ENCODE assay signal across 21 cellular contexts in the genomic region with DNA sequence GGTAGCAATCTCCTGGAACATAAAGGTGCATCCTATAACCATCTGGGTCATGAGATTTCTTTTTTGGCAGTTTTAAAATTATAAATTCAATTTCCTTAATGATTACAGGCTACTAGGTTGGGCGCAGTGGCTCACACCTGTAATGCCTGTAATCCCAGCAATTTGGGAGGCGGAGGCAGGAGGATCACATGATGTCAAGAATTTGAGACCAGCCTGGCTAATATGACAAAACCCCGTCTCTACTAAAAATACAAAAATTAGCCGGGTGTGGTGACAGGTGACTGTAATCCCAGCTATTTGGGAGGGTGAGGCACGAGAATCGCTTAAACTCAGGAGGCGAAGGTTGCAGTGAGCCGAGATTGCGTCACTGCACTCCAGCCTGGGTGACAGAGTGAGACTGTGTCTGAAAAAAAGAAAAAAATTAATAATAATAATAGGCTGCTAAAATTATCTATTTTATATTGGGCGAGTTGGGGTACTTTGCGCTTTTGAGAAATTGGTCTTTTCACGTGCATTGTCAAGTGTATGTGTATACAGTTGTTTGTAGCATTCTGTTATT. TPM values are rescaled to one million over a fixed set of nuclear protein-coding genes. Genes with fewer than 3 reads are reported as not detected.
DNase-seq lines count a peak whose midpoint lies in the region; ATAC-seq, FAIRE-seq and TF ChIP-seq lines count a peak whose summit lies in the region.
"Had no signal": no experiment of that assay in that cellular context is flagged by ENCODE, and none has a peak within 500 bp of the region (broad histone marks: within the 10 kb centered on the region; RNA-seq: fewer than 3 reads in every experiment).

No MANE protein-coding gene starts in this region.

- H2BK20ac ChIP-seq in H1 (ENCODE audit: low read length) = no peak overlapping the region

- H2AK5ac ChIP-seq in H1 (ENCODE audit: low read depth, low read length) = no peak overlapping the region

- no peak overlapping the region for H4K91ac ChIP-seq in H1 (replicated peaks; ENCODE audit: insufficient read length, low read length)

- WGBS in H1 (ENCODE audit: extremely low coverage in 1 of 2, insufficient coverage in 1 of 2, insufficient read length in 1 of 2, insufficient replicate concordance in 2 of 2, low coverage in 1 of 2, low lambda C conversion rate in 2 of 2, missing lambda C conversion rate in 1 of 2), 2 experiments = 91% methylated on average over 12 of the region's 12 CpGs; no CpG with 5 or more reads in 1 of the 2 experiments
- 77 to 81% methylated on average over 12 of the region's 12 CpGs for WGBS in lung, 2 donors
- WGBS in tibial nerve, 2 donors = 85 to 87% methylated on average over 12 of the region's 12 CpGs

- H3K79me2 ChIP-seq in H1 (ENCODE audit: control insufficient read depth in 1 of 2, insufficient read depth in 2 of 2, low read length in 2 of 2) = no peaks in the 10 kb centered on the region

- H2BK5ac ChIP-seq in H1 (ENCODE audit: low read depth, low read length) = no peak overlapping the region

- H4K8ac ChIP-seq in H1 (ENCODE audit: extremely low read depth, insufficient read depth, low read length) = no peak overlapping the region

- no peak overlapping the region for H2BK12ac ChIP-seq in H1 (ENCODE audit: low read depth, low read length)

- POLR2A ChIA-PET in H1 (lab: Charles Lee; ENCODE audit: partially characterized antibody) = interaction anchor here (0.6 to 1.5 kb wide), 2 partner anchors 13 to 985 kb away, joined by 5 read pairs; no protein-coding TSS in a partner anchor

- H3K14ac ChIP-seq in H1 (ENCODE audit: insufficient read length) = no peak overlapping the region

- TF ChIP-seq EP300 in H1 (IDR thresholded peaks at IDR 0.05; ENCODE audit: borderline replicate concordance in 1 of 2, low read depth in 2 of 2, low read length in 2 of 2) = no peak
- no peak for TF ChIP-seq EP300 in tibial nerve (IDR thresholded peaks at IDR 0.05)

- no peak for FAIRE-seq in H1 (lab: Jason Lieb, UNC)
- FAIRE-seq: D721Med, GM18507, H54 had no signal

- H3K4ac ChIP-seq in H1 (replicated peaks; ENCODE audit: insufficient read length, low read depth, low read length) = no peak overlapping the region

- peak; percentile 23 for DNase-seq in activated CD8-positive, alpha-beta memory T cell treated with anti-CD3 and anti-CD28 coated beads, Interleukin-2, amount 50 U/mL, for 48 hours
- no peak for DNase-seq in activated CD8-positive, alpha-beta memory T cell treated with anti-CD3 and anti-CD28 coated beads, Interleukin-2, amount 10 ng/mL, durations not matched to agents 7 days and 5 days
- DNase-seq in H1 (ENCODE audit: low read depth in 1 of 2, low spot score in 2 of 2) = no peak
- peak; percentile 15 for DNase-seq in lung (ENCODE audit: low spot score)
- DNase-seq in foreskin fibroblast = no peak
- no peak for DNase-seq in tibial nerve (ENCODE audit: low spot score in 2 of 2)
- no peak for DNase-seq in RKO (ENCODE audit: low spot score)
- DNase-seq: 8988T, DMS53, Karpas-422, NCI-H1092 treated with DMSO at 0.1 percent for 48 hours, NCI-H1436 treated with DMSO at 0.1 percent for 48 hours, NCI-H187 treated with DMSO at 0.1 percent for 48 hours, NCI-H526 treated with DMSO at 0.1 percent for 48 hours, SHP77 had no signal

- H3K23ac ChIP-seq in H1 (ENCODE audit: insufficient read length) = no peak overlapping the region

- H3K27me3 ChIP-seq in H1 (replicated peaks in 1 of 4; ENCODE audit: control insufficient read depth in 3 of 4, extremely low read depth in 1 of 4, insufficient read depth in 3 of 4, low read length in 3 of 4) (no peaks in the 10 kb centered on the region), lung (ENCODE audit: control insufficient read depth, insufficient read depth) (no peaks in the 10 kb centered on the region), tibial nerve (no peaks in the 10 kb centered on the region)

- H3K4me1 Mint-ChIP-seq in activated CD8-positive, alpha-beta memory T cell treated with anti-CD3 and anti-CD28 coated beads, Interleukin-2, amount 10 ng/mL, durations not matched to agents 7 days and 5 days = peaks cover 28% of the 10 kb centered on the region

- no peak overlapping the region for H3K9ac ChIP-seq in H1 (replicated peaks in 1 of 4; ENCODE audit: extremely low read depth in 1 of 4, low read depth in 3 of 4, low read length in 3 of 4)

- peaks cover 2% of the 10 kb centered on the region for H3K36me3 Mint-ChIP-seq in activated CD8-positive, alpha-beta memory T cell treated with anti-CD3 and anti-CD28 coated beads, Interleukin-2, amount 10 ng/mL, durations not matched to agents 7 days and 5 days

- H3K9me3 Mint-ChIP-seq in activated CD8-positive, alpha-beta memory T cell treated with anti-CD3 and anti-CD28 coated beads, Interleukin-2, amount 10 ng/mL, durations not matched to agents 7 days and 5 days (ENCODE audit: low read depth) = no peaks in the 10 kb centered on the region
- H3K9me3 Mint-ChIP-seq: IgD-negative memory B cell had no signal

- H4K20me1 ChIP-seq in H1 (replicated peaks in 1 of 2; ENCODE audit: control insufficient read depth in 1 of 2, insufficient read depth in 2 of 2, low read length in 2 of 2) = no peaks in the 10 kb centered on the region

- H3K27me3 Mint-ChIP-seq in activated CD8-positive, alpha-beta memory T cell treated with anti-CD3 and anti-CD28 coated beads, Interleukin-2, amount 10 ng/mL, durations not matched to agents 7 days and 5 days = no peaks in the 10 kb centered on the region
- H3K27me3 Mint-ChIP-seq: IgD-negative memory B cell had no signal

- H2AFZ ChIP-seq in H1 (ENCODE audit: low read length) = no peak overlapping the region

- H3K27ac Mint-ChIP-seq in activated CD8-positive, alpha-beta memory T cell treated with anti-CD3 and anti-CD28 coated beads, Interleukin-2, amount 10 ng/mL, durations not matched to agents 7 days and 5 days = no peak overlapping the region

- TF ChIP-seq RAD21 in H1 (IDR thresholded peaks at IDR 0.05 in 1 of 2, conservative IDR thresholded peaks at IDR 0.05 in 1 of 2; ENCODE audit: low read depth in 2 of 2, low read length in 2 of 2) = no peak

- no peak overlapping the region for H3K56ac ChIP-seq in H1 (replicated peaks; ENCODE audit: insufficient read length, low read depth, low read length)

- H3K9me3 ChIP-seq in H1 (ENCODE audit: insufficient read depth in 2 of 2, low read depth in 1 of 2, low read length in 1 of 2) (no peaks in the 10 kb centered on the region), lung (ENCODE audit: control insufficient read depth in 2 of 2, insufficient read depth in 1 of 2, low read length in 1 of 2) (no peaks in the 10 kb centered on the region), tibial nerve (no peaks in the 10 kb centered on the region)

- no peak overlapping the region for H4K5ac ChIP-seq in H1 (ENCODE audit: insufficient read length, low read depth, low read length)

- H3K4me3 Mint-ChIP-seq in activated CD8-positive, alpha-beta memory T cell treated with anti-CD3 and anti-CD28 coated beads, Interleukin-2, amount 10 ng/mL, durations not matched to agents 7 days and 5 days = no peak overlapping the region

- H3K36me3 ChIP-seq in H1 (ENCODE audit: control insufficient read depth in 2 of 4, insufficient read depth in 4 of 4, low read length in 3 of 4) (no peaks in the 10 kb centered on the region), lung (ENCODE audit: control insufficient read depth in 2 of 2, insufficient read depth in 2 of 2, low read length in 2 of 2) (no peaks in the 10 kb centered on the region), tibial nerve (no peaks in the 10 kb centered on the region)

- TF ChIP-seq CTCF in H1 (IDR thresholded peaks at IDR 0.05; ENCODE audit: control extremely low read depth in 1 of 3, insufficient read depth in 1 of 3, low read depth in 1 of 3, low read length in 3 of 3) (no peak), lung (IDR thresholded peaks at IDR 0.05; ENCODE audit: control extremely low read depth, extremely low read depth) (no peak), foreskin fibroblast (IDR thresholded peaks at IDR 0.05; ENCODE audit: low read depth, low read length) (no peak), tibial nerve (IDR thresholded peaks at IDR 0.05) (no peak)

- H3K23me2 ChIP-seq in H1 (ENCODE audit: low read depth, low read length) = no peaks in the 10 kb centered on the region

- no peak overlapping the region for H3K4me3 ChIP-seq in H1 (ENCODE audit: extremely low read depth in 1 of 4, insufficient read depth in 2 of 4, low read depth in 3 of 4, low read length in 4 of 4)
- no peak overlapping the region for H3K4me3 ChIP-seq in lung
- H3K4me3 ChIP-seq in foreskin fibroblast (ENCODE audit: low read depth in 1 of 2, low read length in 2 of 2) = no peak overlapping the region
- no peak overlapping the region for H3K4me3 ChIP-seq in tibial nerve

- CTCF ChIA-PET in activated CD8-positive, alpha-beta memory T cell treated with anti-CD3 and anti-CD28 coated beads, Interleukin-2, amount 10 ng/mL, durations not matched to agents 7 days and 5 days (lab: Charles Lee) = interaction anchor here (1.0 to 1.1 kb wide), 2 partner anchors 7 to 8 kb away, joined by 3 to 4 read pairs; no protein-coding TSS in a partner anchor
- CTCF ChIA-PET in H1 (lab: Charles Lee; ENCODE audit: partially characterized antibody) = interaction anchor here (0.7 to 1.7 kb wide), 5 partner anchors 8 to 1905 kb away, joined by 3 to 5 read pairs (median 4); no protein-coding TSS in a partner anchor

- ATAC-seq in activated CD8-positive, alpha-beta memory T cell treated with anti-CD3 and anti-CD28 coated beads, Interleukin-2, amount 10 ng/mL, durations not matched to agents 7 days and 5 days = no peak
- no peak for ATAC-seq in lung (ENCODE audit: insufficient read depth, low FRiP score)
- ATAC-seq in HG03135 (IDR thresholded peaks at IDR 0.05; ENCODE audit: unreplicated experiment) = no peak

- H3K4me1 ChIP-seq in H1 (replicated peaks in 1 of 4; ENCODE audit: control insufficient read depth in 3 of 4, insufficient read depth in 4 of 4, low read length in 3 of 4) = no peaks in the 10 kb centered on the region
- H3K4me1 ChIP-seq in lung (ENCODE audit: control insufficient read depth in 2 of 2, insufficient read depth in 2 of 2, low read length in 2 of 2) = no peaks in the 10 kb centered on the region
- H3K4me1 ChIP-seq in tibial nerve = peaks cover 0 to 13% (median 0%) of the 10 kb centered on the region in 4 donors

- no peak overlapping the region for H2BK120ac ChIP-seq in H1 (replicated peaks; ENCODE audit: low read depth, low read length)

- TF ChIP-seq POLR2A in H1 (IDR thresholded peaks at IDR 0.05; ENCODE audit: control extremely low read depth in 1 of 2, low read depth in 2 of 2, low read length in 2 of 2) = no peak
- no peak for TF ChIP-seq POLR2A in tibial nerve (IDR thresholded peaks at IDR 0.05)

- H3K27ac ChIP-seq in H1 (ENCODE audit: low read depth, low read length) = no peak overlapping the region
- no peak overlapping the region for H3K27ac ChIP-seq in lung (ENCODE audit: low read depth in 1 of 2, low read length in 1 of 2)
- no peak overlapping the region for H3K27ac ChIP-seq in tibial nerve
- H3K27ac ChIP-seq: RWPE1 had no signal

- H2BK15ac ChIP-seq in H1 (ENCODE audit: low read length) = no peak overlapping the region

- H3K79me1 ChIP-seq in H1 (ENCODE audit: low read depth, low read length) = no peaks in the 10 kb centered on the region

- no peak overlapping the region for H3K18ac ChIP-seq in H1 (ENCODE audit: extremely low read depth, low read length)

- H3K4me2 ChIP-seq in H1 (ENCODE audit: insufficient read depth in 1 of 2, low read depth in 2 of 2, low read length in 2 of 2) = no peak overlapping the region

RNA-seq across cellular contexts. Expression of a gene that starts 17.2 kb away (rescaled TPM):
- total RNA-seq in activated CD8-positive, alpha-beta memory T cell treated with anti-CD3 and anti-CD28 coated beads, Interleukin-2, amount 10 ng/mL, durations not matched to agents 7 days and 5 days = 100 to 1,000 TPM; 171 to 190 TPM
- 56.7 and 56.9 TPM in 2 replicates for total RNA-seq in H1 (2021; fragmentation: NEBNext Ultra II Directional; extraction: Animal tissue kit (Norgen Biotek cat#: 25700))
- polyA plus RNA-seq in H1 (2011; rRNA removed) (17.2 and 20.8 TPM in 2 replicates), lung (10 to 100 TPM; 25.4 to 46.9 TPM)
- 21.3 TPM for polyA plus RNA-seq in H1 (2011; cell fraction: cytosol; rRNA removed)
- 18.2 TPM for polyA plus RNA-seq in H1 (2011; cell fraction: nucleus; rRNA removed)
- 24.0 to 30.3 TPM (median 25.4 TPM) in 4 replicates for polyA plus RNA-seq in H1 (2012, experiment 1 of 2)
- polyA plus RNA-seq in H1 (2012, experiment 2 of 2) = 13.2 TPM
- polyA plus RNA-seq in H1 (2013, experiment 1 of 2) = 31.5 TPM
- polyA plus RNA-seq in H1 (2013, experiment 2 of 2) = 32.3 TPM
- polyA minus RNA-seq in H1 (2011; rRNA and poly(A)+ RNA removed) = 17.7 and 21.3 TPM in 2 replicates
- 14.9 TPM for polyA minus RNA-seq in H1 (2011; cell fraction: cytosol; rRNA and poly(A)+ RNA removed)
- polyA minus RNA-seq in H1 (2011; cell fraction: nucleus; rRNA and poly(A)+ RNA removed) = 22.1 TPM
- total RNA-seq in lung (10 to 100 TPM; 46.2 to 58.9 TPM), tibial nerve (10 to 100 TPM; 34.7 to 42.0 (median 35.7) TPM)

RNA-seq across cellular contexts. Expression of a gene that starts 23.1 kb away (rescaled TPM):
- 10 to 100 TPM; 78.7 to 82.8 TPM for total RNA-seq in activated CD8-positive, alpha-beta memory T cell treated with anti-CD3 and anti-CD28 coated beads, Interleukin-2, amount 10 ng/mL, durations not matched to agents 7 days and 5 days
- total RNA-seq in H1 (2021; fragmentation: NEBNext Ultra II Directional; extraction: Animal tissue kit (Norgen Biotek cat#: 25700)) = 44.5 and 45.5 TPM in 2 replicates
- 7.4 and 8.3 TPM in 2 replicates for polyA plus RNA-seq in H1 (2011; rRNA removed)
- polyA plus RNA-seq in H1 (2011; cell fraction: cytosol; rRNA removed) = 15.0 TPM
- polyA plus RNA-seq in H1 (2011; cell fraction: nucleus; rRNA removed) = 12.6 TPM
- polyA plus RNA-seq in H1 (2012, experiment 1 of 2) = 26.4 to 41.3 TPM (median 30.9 TPM) in 4 replicates
- 10.4 TPM for polyA plus RNA-seq in H1 (2012, experiment 2 of 2)
- 55.6 TPM for polyA plus RNA-seq in H1 (2013, experiment 1 of 2)
- polyA plus RNA-seq in H1 (2013, experiment 2 of 2) = 53.5 TPM
- polyA minus RNA-seq in H1 (2011; rRNA and poly(A)+ RNA removed) = 49.8 and 54.2 TPM in 2 replicates
- 20.5 TPM for polyA minus RNA-seq in H1 (2011; cell fraction: cytosol; rRNA and poly(A)+ RNA removed)
- polyA minus RNA-seq in H1 (2011; cell fraction: nucleus; rRNA and poly(A)+ RNA removed) = 94.3 TPM
- 100 to 1,000 TPM in 1 of 2 donors, 10 to 100 TPM in 1; 48.8 to 145 TPM for total RNA-seq in lung
- polyA plus RNA-seq in lung = 10 to 100 TPM; 19.7 to 33.1 TPM
- total RNA-seq in tibial nerve = 100 to 1,000 TPM; 100 to 215 (median 138) TPM

Comparison
In these comparisons a context has a peak if more than half of its experiments do, and no peak if none do; other contexts are left out.
1. DNase-seq: peak in activated CD8-positive, alpha-beta memory T cell treated with anti-CD3 and anti-CD28 coated beads, Interleukin-2, amount 50 U/mL, for 48 hours (single experiment) and lung (single experiment); none in activated CD8-positive, alpha-beta memory T cell treated with anti-CD3 and anti-CD28 coated beads, Interleukin-2, amount 10 ng/mL, durations not matched to agents 7 days and 5 days (single experiment), H1 (0 of 2), foreskin fibroblast (0 of 2), tibial nerve (0 of 2) and RKO (single experiment).